8 cellular contexts compared by ENCODE assay signal in the genomic region with DNA sequence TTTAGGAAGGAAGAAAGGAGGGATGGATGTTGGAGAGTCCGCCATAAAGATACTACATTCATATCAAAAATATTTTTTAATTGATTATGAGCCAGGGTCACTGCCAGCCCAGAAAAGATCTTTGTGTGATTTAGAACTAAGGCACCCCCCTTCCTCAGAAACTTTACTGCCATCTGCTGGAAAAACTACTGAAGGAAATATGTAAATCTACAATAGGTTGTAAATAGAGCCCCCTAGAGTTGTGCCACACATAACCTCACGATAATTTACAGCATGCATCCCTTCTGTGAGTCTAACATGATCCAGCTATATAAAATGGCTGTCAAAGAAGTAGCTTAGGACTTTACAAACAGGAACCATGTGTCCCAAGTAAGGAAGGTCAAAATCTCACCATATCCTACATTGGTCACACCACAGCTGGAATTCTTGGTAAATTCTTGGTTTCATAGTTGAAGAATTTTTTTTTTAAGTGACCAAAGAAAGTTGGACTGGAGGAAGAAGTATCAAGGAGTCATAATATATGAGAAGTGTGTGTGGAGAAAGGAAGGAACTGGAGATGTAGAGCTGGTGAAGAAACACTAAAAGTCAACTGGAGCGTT.
A peak's percentile ranks its signal among the peaks of the same experiment; 100 is the strongest.
DNase-seq lines count a peak whose midpoint lies in the region; ATAC-seq and TF ChIP-seq lines count a peak whose summit lies in the region.
"Had no signal": no experiment of that assay in that cellular context is flagged by ENCODE, and none has a peak within 500 bp of the region (broad histone marks: within the 10 kb centered on the region; RNA-seq: fewer than 3 reads in every experiment).

No MANE protein-coding gene starts in this region.

- peaks cover 14% of the 10 kb centered on the region for H3K4me1 Mint-ChIP-seq in GM23338

- no peak overlapping the region for H3K9ac ChIP-seq in colonic mucosa (ENCODE audit: low read depth in 2 of 2, low read length in 2 of 2)

- no peaks in the 10 kb centered on the region for H3K9me3 Mint-ChIP-seq in GM23338

- no peak overlapping the region for H3K4me2 ChIP-seq in GM23338

- no peaks in the 10 kb centered on the region for H3F3A ChIP-seq in GM23338 (replicated peaks; ENCODE audit: low read depth)

- no peak overlapping the region for H3K27ac Mint-ChIP-seq in GM23338

- no peaks in the 10 kb centered on the region for H3K27me3 Mint-ChIP-seq in GM23338 (ENCODE audit: insufficient read depth, low read depth, poor library complexity)

- no peaks in the 10 kb centered on the region for H3K9me3 ChIP-seq in colonic mucosa
- H3K9me3 ChIP-seq: SJCRH30 had no signal

- H3K27me3 ChIP-seq in GM23338 (ENCODE audit: insufficient read depth) (no peaks in the 10 kb centered on the region), colonic mucosa (no peaks in the 10 kb centered on the region)
- H3K27me3 ChIP-seq: SJCRH30 had no signal

- ATAC-seq in GM23338 (peak; percentile 53), sciatic nerve (peak; percentile 51)

- no peak overlapping the region for H3K27ac ChIP-seq in GM23338 (ENCODE audit: low read depth)
- H3K27ac ChIP-seq in colonic mucosa, result no peak overlapping the region
- H3K27ac ChIP-seq: SJCRH30 had no signal

- H3K4me1 ChIP-seq in GM23338 (ENCODE audit: insufficient read depth), result no peaks in the 10 kb centered on the region
- no peaks in the 10 kb centered on the region for H3K4me1 ChIP-seq in colonic mucosa
- H3K4me1 ChIP-seq: SJCRH30 had no signal

- H3K4me3 ChIP-seq in GM23338 (no peak overlapping the region), colonic mucosa (no peak overlapping the region)
- H3K4me3 ChIP-seq: SJCRH30 had no signal

- H3K4me3 Mint-ChIP-seq in GM23338, result no peak overlapping the region

- H4K20me1 ChIP-seq in GM23338 (replicated peaks; ENCODE audit: insufficient read depth), result no peaks in the 10 kb centered on the region

- H3K36me3 ChIP-seq in GM23338 (ENCODE audit: insufficient read depth) (no peaks in the 10 kb centered on the region), colonic mucosa (no peaks in the 10 kb centered on the region)
- H3K36me3 ChIP-seq: SJCRH30 had no signal

- H3K79me2 ChIP-seq in GM23338 (replicated peaks; ENCODE audit: insufficient read depth), result no peaks in the 10 kb centered on the region

- no peaks in the 10 kb centered on the region for H3K36me3 Mint-ChIP-seq in GM23338 (ENCODE audit: low read depth)

- no peak overlapping the region for H2AFZ ChIP-seq in GM23338

- DNase-seq in GM23338 (ENCODE audit: low spot score) (peak; percentile 55), NCI-H446 treated with DMSO at 0.1 percent for 48 hours (lab: John Stamatoyannopoulos, UW) (peak; percentile 15), colonic mucosa (no peak), sciatic nerve (ENCODE audit: low spot score) (no peak), head of caudate nucleus (no peak), nucleus accumbens (lab: John Stamatoyannopoulos, UW) (no peak), OCI-M2 (lab: John Stamatoyannopoulos, UW; ENCODE audit: unreplicated experiment) (no peak)

- TF ChIP-seq CTCF in GM23338 (conservative IDR thresholded peaks at IDR 0.05; ENCODE audit: low read depth in 2 of 2), result peak; percentile 67 to 68
- TF ChIP-seq CTCF in colonic mucosa (IDR thresholded peaks at IDR 0.05), result peak; percentile 27

- intact Hi-C loops in colonic mucosa (cut with DNase I) (no loop called here), sciatic nerve (cut with DNase I) (no loop called here), head of caudate nucleus (cut with DNase I) (no loop called here)

- H3K9me2 ChIP-seq in GM23338 (ENCODE audit: insufficient read depth), result peaks cover 6% of the 10 kb centered on the region; the same call in 1 of the 2 replicates

TF ChIP-seq in GM23338, 12 proteins besides CTCF, POLR2A, EP300 and RAD21:
- TF ChIP-seq, protein P1, sequence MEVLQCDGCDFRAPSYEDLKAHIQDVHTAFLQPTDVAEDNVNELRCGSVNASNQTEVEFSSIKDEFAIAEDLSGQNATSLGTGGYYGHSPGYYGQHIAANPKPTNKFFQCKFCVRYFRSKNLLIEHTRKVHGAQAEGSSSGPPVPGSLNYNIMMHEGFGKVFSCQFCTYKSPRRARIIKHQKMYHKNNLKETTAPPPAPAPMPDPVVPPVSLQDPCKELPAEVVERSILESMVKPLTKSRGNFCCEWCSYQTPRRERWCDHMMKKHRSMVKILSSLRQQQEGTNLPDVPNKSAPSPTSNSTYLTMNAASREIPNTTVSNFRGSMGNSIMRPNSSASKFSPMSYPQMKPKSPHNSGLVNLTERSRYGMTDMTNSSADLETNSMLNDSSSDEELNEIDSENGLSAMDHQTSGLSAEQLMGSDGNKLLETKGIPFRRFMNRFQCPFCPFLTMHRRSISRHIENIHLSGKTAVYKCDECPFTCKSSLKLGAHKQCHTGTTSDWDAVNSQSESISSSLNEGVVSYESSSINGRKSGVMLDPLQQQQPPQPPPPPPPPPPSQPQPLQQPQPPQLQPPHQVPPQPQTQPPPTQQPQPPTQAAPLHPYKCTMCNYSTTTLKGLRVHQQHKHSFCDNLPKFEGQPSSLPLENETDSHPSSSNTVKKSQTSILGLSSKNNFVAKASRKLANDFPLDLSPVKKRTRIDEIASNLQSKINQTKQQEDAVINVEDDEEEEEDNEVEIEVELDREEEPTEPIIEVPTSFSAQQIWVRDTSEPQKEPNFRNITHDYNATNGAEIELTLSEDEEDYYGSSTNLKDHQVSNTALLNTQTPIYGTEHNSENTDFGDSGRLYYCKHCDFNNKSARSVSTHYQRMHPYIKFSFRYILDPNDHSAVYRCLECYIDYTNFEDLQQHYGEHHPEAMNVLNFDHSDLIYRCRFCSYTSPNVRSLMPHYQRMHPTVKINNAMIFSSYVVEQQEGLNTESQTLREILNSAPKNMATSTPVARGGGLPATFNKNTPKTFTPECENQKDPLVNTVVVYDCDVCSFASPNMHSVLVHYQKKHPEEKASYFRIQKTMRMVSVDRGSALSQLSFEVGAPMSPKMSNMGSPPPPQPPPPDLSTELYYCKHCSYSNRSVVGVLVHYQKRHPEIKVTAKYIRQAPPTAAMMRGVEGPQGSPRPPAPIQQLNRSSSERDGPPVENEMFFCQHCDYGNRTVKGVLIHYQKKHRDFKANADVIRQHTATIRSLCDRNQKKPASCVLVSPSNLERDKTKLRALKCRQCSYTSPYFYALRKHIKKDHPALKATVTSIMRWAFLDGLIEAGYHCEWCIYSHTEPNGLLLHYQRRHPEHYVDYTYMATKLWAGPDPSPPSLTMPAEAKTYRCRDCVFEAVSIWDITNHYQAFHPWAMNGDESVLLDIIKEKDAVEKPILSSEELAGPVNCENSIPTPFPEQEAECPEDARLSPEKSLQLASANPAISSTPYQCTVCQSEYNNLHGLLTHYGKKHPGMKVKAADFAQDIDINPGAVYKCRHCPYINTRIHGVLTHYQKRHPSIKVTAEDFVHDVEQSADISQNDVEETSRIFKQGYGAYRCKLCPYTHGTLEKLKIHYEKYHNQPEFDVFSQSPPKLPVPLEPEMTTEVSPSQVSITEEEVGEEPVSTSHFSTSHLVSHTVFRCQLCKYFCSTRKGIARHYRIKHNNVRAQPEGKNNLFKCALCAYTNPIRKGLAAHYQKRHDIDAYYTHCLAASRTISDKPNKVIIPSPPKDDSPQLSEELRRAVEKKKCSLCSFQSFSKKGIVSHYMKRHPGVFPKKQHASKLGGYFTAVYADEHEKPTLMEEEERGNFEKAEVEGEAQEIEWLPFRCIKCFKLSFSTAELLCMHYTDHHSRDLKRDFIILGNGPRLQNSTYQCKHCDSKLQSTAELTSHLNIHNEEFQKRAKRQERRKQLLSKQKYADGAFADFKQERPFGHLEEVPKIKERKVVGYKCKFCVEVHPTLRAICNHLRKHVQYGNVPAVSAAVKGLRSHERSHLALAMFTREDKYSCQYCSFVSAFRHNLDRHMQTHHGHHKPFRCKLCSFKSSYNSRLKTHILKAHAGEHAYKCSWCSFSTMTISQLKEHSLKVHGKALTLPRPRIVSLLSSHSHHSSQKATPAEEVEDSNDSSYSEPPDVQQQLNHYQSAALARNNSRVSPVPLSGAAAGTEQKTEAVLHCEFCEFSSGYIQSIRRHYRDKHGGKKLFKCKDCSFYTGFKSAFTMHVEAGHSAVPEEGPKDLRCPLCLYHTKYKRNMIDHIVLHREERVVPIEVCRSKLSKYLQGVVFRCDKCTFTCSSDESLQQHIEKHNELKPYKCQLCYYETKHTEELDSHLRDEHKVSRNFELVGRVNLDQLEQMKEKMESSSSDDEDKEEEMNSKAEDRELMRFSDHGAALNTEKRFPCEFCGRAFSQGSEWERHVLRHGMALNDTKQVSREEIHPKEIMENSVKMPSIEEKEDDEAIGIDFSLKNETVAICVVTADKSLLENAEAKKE (CRISPR knock-in tag; IDR thresholded peaks at IDR 0.05), result no peak
- TF ChIP-seq, protein P2, sequence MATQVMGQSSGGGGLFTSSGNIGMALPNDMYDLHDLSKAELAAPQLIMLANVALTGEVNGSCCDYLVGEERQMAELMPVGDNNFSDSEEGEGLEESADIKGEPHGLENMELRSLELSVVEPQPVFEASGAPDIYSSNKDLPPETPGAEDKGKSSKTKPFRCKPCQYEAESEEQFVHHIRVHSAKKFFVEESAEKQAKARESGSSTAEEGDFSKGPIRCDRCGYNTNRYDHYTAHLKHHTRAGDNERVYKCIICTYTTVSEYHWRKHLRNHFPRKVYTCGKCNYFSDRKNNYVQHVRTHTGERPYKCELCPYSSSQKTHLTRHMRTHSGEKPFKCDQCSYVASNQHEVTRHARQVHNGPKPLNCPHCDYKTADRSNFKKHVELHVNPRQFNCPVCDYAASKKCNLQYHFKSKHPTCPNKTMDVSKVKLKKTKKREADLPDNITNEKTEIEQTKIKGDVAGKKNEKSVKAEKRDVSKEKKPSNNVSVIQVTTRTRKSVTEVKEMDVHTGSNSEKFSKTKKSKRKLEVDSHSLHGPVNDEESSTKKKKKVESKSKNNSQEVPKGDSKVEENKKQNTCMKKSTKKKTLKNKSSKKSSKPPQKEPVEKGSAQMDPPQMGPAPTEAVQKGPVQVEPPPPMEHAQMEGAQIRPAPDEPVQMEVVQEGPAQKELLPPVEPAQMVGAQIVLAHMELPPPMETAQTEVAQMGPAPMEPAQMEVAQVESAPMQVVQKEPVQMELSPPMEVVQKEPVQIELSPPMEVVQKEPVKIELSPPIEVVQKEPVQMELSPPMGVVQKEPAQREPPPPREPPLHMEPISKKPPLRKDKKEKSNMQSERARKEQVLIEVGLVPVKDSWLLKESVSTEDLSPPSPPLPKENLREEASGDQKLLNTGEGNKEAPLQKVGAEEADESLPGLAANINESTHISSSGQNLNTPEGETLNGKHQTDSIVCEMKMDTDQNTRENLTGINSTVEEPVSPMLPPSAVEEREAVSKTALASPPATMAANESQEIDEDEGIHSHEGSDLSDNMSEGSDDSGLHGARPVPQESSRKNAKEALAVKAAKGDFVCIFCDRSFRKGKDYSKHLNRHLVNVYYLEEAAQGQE (IDR thresholded peaks at IDR 0.05; ENCODE audit: unreplicated experiment), result no peak
- no peak for TF ChIP-seq NANOG (IDR thresholded peaks at IDR 0.05; ENCODE audit: borderline replicate concordance)
- TF ChIP-seq JUNB (IDR thresholded peaks at IDR 0.05; ENCODE audit: unreplicated experiment), result no peak

Comparison
In these comparisons a context has a peak if more than half of its experiments do, and no peak if none do; other contexts are left out.
1. DNase-seq: peak in GM23338 (single experiment) and NCI-H446 treated with DMSO at 0.1 percent for 48 hours (single experiment); none in colonic mucosa (single experiment), sciatic nerve (single experiment), head of caudate nucleus (0 of 42), nucleus accumbens (0 of 56) and OCI-M2 (single experiment).